Comparison of ENCODE assay signal across 9 cellular contexts in the genomic region with DNA sequence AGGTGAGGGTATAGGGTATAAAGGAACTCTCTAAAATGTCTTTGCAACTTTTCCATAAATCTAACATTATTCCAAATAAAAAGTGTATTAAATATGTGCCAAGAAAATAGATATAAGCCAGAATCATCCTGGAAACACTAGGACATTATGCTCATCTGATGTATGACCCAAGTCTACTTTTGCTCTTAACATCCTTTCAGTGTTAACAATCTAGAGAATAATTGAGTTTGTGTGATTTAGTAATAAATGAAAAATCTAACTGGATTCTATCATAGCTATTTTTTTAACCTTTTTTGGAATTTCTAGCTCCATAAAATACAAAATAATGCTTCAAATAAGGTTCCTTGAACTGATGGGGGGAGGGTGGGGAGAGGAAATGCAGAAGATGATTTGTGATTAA.
"Had no signal": no experiment of that assay in that cellular context is flagged by ENCODE, and none has a peak within 500 bp of the region (broad histone marks: within the 10 kb centered on the region; RNA-seq: fewer than 3 reads in every experiment).

No MANE protein-coding gene starts in this region.

- H3K9ac ChIP-seq: GM23248 had no signal

- ATAC-seq: GM23338, HCT116 had no signal

- H3K4me1 Mint-ChIP-seq: GM23338, H9 had no signal

- H3K27ac ChIP-seq: GM23248 had no signal

- H3K4me3 Mint-ChIP-seq: GM23338, H9, HFFc6 had no signal

- H3K4me2 ChIP-seq: GM23338 had no signal

- DNase-seq: GM23248, GOT3, H7, H9, HCEC 1CT, HFFc6 had no signal

- H2AFZ ChIP-seq: GM23248, GM23338 had no signal

- H3K9me3 ChIP-seq: HAP-1 had no signal

- H3K27ac Mint-ChIP-seq: GM23338, H9, HFFc6 had no signal

- H3K4me3 ChIP-seq: GM23248, GM23338, HAP-1 had no signal

- H3K36me3 ChIP-seq: HAP-1 had no signal
